8 cellular contexts compared by ENCODE assay signal in the genomic region with DNA sequence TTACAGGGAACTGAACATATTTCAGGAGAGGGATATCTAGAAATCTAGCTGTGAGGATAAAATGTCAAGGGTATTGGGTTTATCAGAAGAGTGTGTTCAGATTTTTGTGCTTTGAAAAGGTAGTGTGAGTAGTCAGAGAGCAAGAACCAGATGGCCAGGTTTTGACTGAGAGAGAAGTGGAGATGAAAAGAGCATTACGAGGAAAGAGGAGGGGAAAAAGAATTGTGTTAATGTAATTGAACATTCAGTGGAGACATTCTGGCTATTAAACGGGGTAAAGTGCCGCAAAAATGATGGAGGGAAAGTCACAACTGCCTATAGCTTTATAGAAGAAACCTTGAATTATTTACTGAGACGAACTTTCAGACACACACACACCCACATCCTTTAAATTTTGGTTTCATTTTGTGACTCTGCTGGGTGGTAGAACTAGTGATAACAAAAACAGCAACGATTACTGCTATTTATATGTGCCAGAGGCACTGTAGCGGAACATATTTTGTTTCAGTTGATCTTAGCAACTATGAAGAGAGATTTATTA.
DNase-seq lines count a peak whose midpoint lies in the region; ATAC-seq and TF ChIP-seq lines count a peak whose summit lies in the region.

No MANE protein-coding gene starts in this region.

- intact Hi-C loops in activated B cell treated with CpG ODN at 0.5 μM for 24 hours (cut with micrococcal nuclease): loop anchor here (5.0 kb wide), 1 partner anchor 388 kb away; a partner anchor contains a TSS
- intact Hi-C loops in left lung (cut with DNase I): no loop called here

- H3K27me3 ChIP-seq in left lung (no peaks in the 10 kb centered on the region), H7 (ENCODE audit: control insufficient read depth, insufficient read depth, low read length) (no peaks in the 10 kb centered on the region)

- H3K4me1 ChIP-seq in left lung: peaks cover 0 to 17% of the 10 kb centered on the region in 2 donors

- no peaks in the 10 kb centered on the region for H3K9me3 Mint-ChIP-seq in activated T-cell treated with anti-CD3 and anti-CD28 coated beads, Interleukin-2, amount 50 U/mL, for 72 hours
- no peaks in the 10 kb centered on the region for H3K9me3 Mint-ChIP-seq in activated B cell treated with CpG ODN at 0.5 μM for 24 hours

- no peaks in the 10 kb centered on the region for H3K27me3 Mint-ChIP-seq in activated T-cell treated with anti-CD3 and anti-CD28 coated beads, Interleukin-2, amount 50 U/mL, for 72 hours (ENCODE audit: low read depth)
- no peaks in the 10 kb centered on the region for H3K27me3 Mint-ChIP-seq in activated B cell treated with CpG ODN at 0.5 μM for 24 hours

- no peaks in the 10 kb centered on the region for H3K9me3 ChIP-seq in left lung

- no peak overlapping the region for H3K4me3 Mint-ChIP-seq in activated T-cell treated with anti-CD3 and anti-CD28 coated beads, Interleukin-2, amount 50 U/mL, for 72 hours
- no peak overlapping the region for H3K4me3 Mint-ChIP-seq in activated B cell treated with CpG ODN at 0.5 μM for 24 hours

- H3K27ac Mint-ChIP-seq in activated T-cell treated with anti-CD3 and anti-CD28 coated beads, Interleukin-2, amount 50 U/mL, for 72 hours: no peak overlapping the region
- no peak overlapping the region for H3K27ac Mint-ChIP-seq in activated B cell treated with CpG ODN at 0.5 μM for 24 hours

- peaks cover 11% of the 10 kb centered on the region for H3K4me1 Mint-ChIP-seq in activated T-cell treated with anti-CD3 and anti-CD28 coated beads, Interleukin-2, amount 50 U/mL, for 72 hours (ENCODE audit: low read depth)
- peaks cover 39% of the 10 kb centered on the region for H3K4me1 Mint-ChIP-seq in activated B cell treated with CpG ODN at 0.5 μM for 24 hours

- peak in 1 of 2 donors; percentile 6 for DNase-seq in activated T-cell treated with anti-CD3 and anti-CD28 coated beads, Interleukin-2, amount 50 U/mL, for 72 hours
- no peak for DNase-seq in activated T-cell treated with anti-CD3 and anti-CD28 coated beads for 4 hours
- no peak for DNase-seq in activated B cell treated with CpG ODN at 0.5 μM for 24 hours
- DNase-seq in left lung: no peak
- no peak for DNase-seq in stimulated activated CD4-positive, alpha-beta T cell treated with anti-CD3 and anti-CD28 coated beads, Interleukin-1b, Interleukin-23, amount 100 ng/mL, for 48 hours
- no peak for DNase-seq in stimulated activated CD4-positive, alpha-beta T cell treated with anti-CD3 and anti-CD28 coated beads, Interleukin-4, amount 100 ng/mL, for 24 hours
- no peak for DNase-seq in H7

- POLR2A ChIA-PET in activated B cell treated with CpG ODN at 0.5 μM for 24 hours (lab: Charles Lee): interaction anchor here (1.1 kb wide), 1 partner anchor 27 kb away, joined by 3 read pairs; no protein-coding TSS in a partner anchor

- peak; percentile 70 to 80 for ATAC-seq in activated T-cell treated with anti-CD3 and anti-CD28 coated beads, Interleukin-2, amount 50 U/mL, for 72 hours (replicated peaks in 1 of 2)
- ATAC-seq in HG03066 (IDR thresholded peaks at IDR 0.05; ENCODE audit: low read depth, unreplicated experiment): peak; percentile 83
- peak; percentile 87 for ATAC-seq in activated B cell treated with CpG ODN at 0.5 μM for 24 hours (ENCODE audit: low read depth)
- ATAC-seq in left lung: no peak

- CTCF ChIA-PET in activated B cell treated with CpG ODN at 0.5 μM for 24 hours (lab: Charles Lee): interaction anchor here (1.1 to 1.9 kb wide), 2 partner anchors 87 to 736 kb away, joined by 3 to 6 read pairs; no protein-coding TSS in a partner anchor

- peaks cover 0 to 3% of the 10 kb centered on the region in 2 donors for H3K36me3 Mint-ChIP-seq in activated T-cell treated with anti-CD3 and anti-CD28 coated beads, Interleukin-2, amount 50 U/mL, for 72 hours (ENCODE audit: insufficient read depth in 2 of 2)
- peaks cover 12% of the 10 kb centered on the region for H3K36me3 Mint-ChIP-seq in activated B cell treated with CpG ODN at 0.5 μM for 24 hours (ENCODE audit: low read depth)

- TF ChIP-seq CTCF in activated B cell treated with CpG ODN at 0.5 μM for 24 hours (IDR thresholded peaks at IDR 0.05) (no peak), left lung (IDR thresholded peaks at IDR 0.05) (no peak)

- H3K4me3 ChIP-seq in left lung (peak overlapping the region; percentile 18 to 22), H7 (ENCODE audit: insufficient read depth, low read depth, low read length) (no peak overlapping the region)

- H3K36me3 ChIP-seq in left lung (no peaks in the 10 kb centered on the region), H7 (replicated peaks; ENCODE audit: control insufficient read depth, insufficient read depth, low read length) (no peaks in the 10 kb centered on the region)

- H3K27ac ChIP-seq in left lung: peak overlapping the region; percentile 56 to 58
